ENCODE assay signal across 16 cellular contexts in the genomic region with DNA sequence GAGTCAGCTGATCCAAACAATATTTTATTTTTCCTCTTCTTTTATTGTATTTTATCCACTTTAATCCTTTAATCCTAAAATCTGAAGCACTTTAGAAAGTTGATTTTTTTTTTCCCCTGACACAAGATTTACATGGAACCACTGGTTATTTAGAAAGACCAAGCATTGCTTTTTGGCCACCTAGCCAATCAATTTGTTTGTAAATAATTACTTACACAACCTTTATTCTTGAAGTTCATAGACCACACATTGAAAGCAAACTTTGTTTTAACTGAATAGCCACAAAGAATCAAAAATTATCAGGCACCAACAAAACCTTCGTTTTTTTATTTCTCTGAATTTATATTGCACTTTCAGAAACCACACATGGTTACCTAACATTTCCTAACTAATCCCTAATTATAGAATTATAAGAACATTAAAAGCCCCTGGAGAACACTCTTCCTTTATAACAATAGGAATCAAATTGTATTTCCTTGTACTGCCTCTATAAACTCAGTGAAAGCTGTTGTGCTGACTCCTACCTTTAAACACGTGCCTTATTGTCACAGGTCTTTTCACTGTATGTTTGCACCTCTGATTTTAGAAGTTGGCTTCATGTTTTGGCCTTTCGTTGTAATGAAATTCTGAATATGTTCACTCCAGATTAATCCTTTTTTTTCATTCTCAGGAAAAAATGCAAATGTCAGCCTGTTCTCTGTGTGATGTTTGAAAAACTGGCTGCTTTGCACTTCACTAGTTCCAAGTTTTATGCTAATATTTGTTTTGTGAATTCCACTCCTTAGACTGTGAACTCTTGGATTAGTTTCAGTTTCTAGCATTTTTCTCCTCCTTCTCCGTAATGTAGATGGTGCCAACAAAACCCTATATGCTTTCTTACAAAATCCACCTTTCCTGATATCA.
A peak's percentile ranks its signal among the peaks of the same experiment; 100 is the strongest.
DNase-seq lines count a peak whose midpoint lies in the region; ATAC-seq and TF ChIP-seq lines count a peak whose summit lies in the region.
"Had no signal": no experiment of that assay in that cellular context is flagged by ENCODE, and none has a peak within 500 bp of the region (broad histone marks: within the 10 kb centered on the region; RNA-seq: fewer than 3 reads in every experiment).

No MANE protein-coding gene starts in this region.

- no peak overlapping the region for H3K4me3 Mint-ChIP-seq in activated T-helper 1 cell treated with anti-CD3 and anti-CD28 coated beads, Interleukin-12 subunit alpha, Interleukin-12 subunit beta, Interleukin-2, Interleukin-4 antibody, amounts not matched to agents 30 ng/mL and 10 ng/mL and 1 ng/mL, durations not matched to agents 14 hours and 24 hours and 36 hours

- H3K36me3 Mint-ChIP-seq in activated T-helper 1 cell treated with anti-CD3 and anti-CD28 coated beads, Interleukin-12 subunit alpha, Interleukin-12 subunit beta, Interleukin-2, Interleukin-4 antibody, amounts not matched to agents 30 ng/mL and 10 ng/mL and 1 ng/mL, durations not matched to agents 14 hours and 24 hours and 36 hours (ENCODE audit: low read depth), result no peaks in the 10 kb centered on the region

- no peaks in the 10 kb centered on the region for H3K27me3 Mint-ChIP-seq in activated T-helper 1 cell treated with anti-CD3 and anti-CD28 coated beads, Interleukin-12 subunit alpha, Interleukin-12 subunit beta, Interleukin-2, Interleukin-4 antibody, amounts not matched to agents 30 ng/mL and 10 ng/mL and 1 ng/mL, durations not matched to agents 14 hours and 24 hours and 36 hours (ENCODE audit: insufficient read depth)

- H3K4me2 ChIP-seq in Karpas-422 (ENCODE audit: low read depth, low read length, poor library complexity, severe bottlenecking), result peak overlapping the region; percentile 30

- H3K79me2 ChIP-seq in Karpas-422 (ENCODE audit: low read length), result no peaks in the 10 kb centered on the region

- H3K4me1 Mint-ChIP-seq in activated T-helper 1 cell treated with anti-CD3 and anti-CD28 coated beads, Interleukin-12 subunit alpha, Interleukin-12 subunit beta, Interleukin-2, Interleukin-4 antibody, amounts not matched to agents 30 ng/mL and 10 ng/mL and 1 ng/mL, durations not matched to agents 14 hours and 24 hours and 36 hours (ENCODE audit: low read depth), result no peaks in the 10 kb centered on the region

- H4K20me1 ChIP-seq in Karpas-422 (ENCODE audit: insufficient read depth, low read depth, low read length), result no peaks in the 10 kb centered on the region

- no peak for TF ChIP-seq CTCF in upper lobe of right lung (IDR thresholded peaks at IDR 0.05)

- peak overlapping the region; percentile 87 for H2AFZ ChIP-seq in Karpas-422 (ENCODE audit: low read length)

- H3K36me3 ChIP-seq in Karpas-422 (ENCODE audit: insufficient read depth, low read length), result no peaks in the 10 kb centered on the region; the same call in 1 of the 2 replicates
- no peaks in the 10 kb centered on the region for H3K36me3 ChIP-seq in mucosa of stomach (ENCODE audit: control insufficient read depth, insufficient read depth, low read length)
- H3K36me3 ChIP-seq in upper lobe of right lung, result no peaks in the 10 kb centered on the region
- H3K36me3 ChIP-seq: SJSA1 had no signal

- H3K27me3 ChIP-seq in Karpas-422 (ENCODE audit: low read length), result no peaks in the 10 kb centered on the region
- no peaks in the 10 kb centered on the region for H3K27me3 ChIP-seq in mucosa of stomach (ENCODE audit: control insufficient read depth, insufficient read depth, low read length)
- no peaks in the 10 kb centered on the region for H3K27me3 ChIP-seq in upper lobe of right lung
- H3K27me3 ChIP-seq: SJSA1 had no signal

- peaks cover 7% of the 10 kb centered on the region for H3K9me3 Mint-ChIP-seq in activated T-helper 1 cell treated with anti-CD3 and anti-CD28 coated beads, Interleukin-12 subunit alpha, Interleukin-12 subunit beta, Interleukin-2, Interleukin-4 antibody, amounts not matched to agents 30 ng/mL and 10 ng/mL and 1 ng/mL, durations not matched to agents 14 hours and 24 hours and 36 hours

- no peak overlapping the region for H3K27ac ChIP-seq in Karpas-422 (ENCODE audit: low read length)
- H3K27ac ChIP-seq in upper lobe of right lung, result peak overlapping the region; percentile 17
- H3K27ac ChIP-seq: SJSA1 had no signal

- H3K27ac Mint-ChIP-seq in activated T-helper 1 cell treated with anti-CD3 and anti-CD28 coated beads, Interleukin-12 subunit alpha, Interleukin-12 subunit beta, Interleukin-2, Interleukin-4 antibody, amounts not matched to agents 30 ng/mL and 10 ng/mL and 1 ng/mL, durations not matched to agents 14 hours and 24 hours and 36 hours, result no peak overlapping the region

- H3K9me2 ChIP-seq in Karpas-422 (replicated peaks; ENCODE audit: insufficient read depth, low read length), result no peaks in the 10 kb centered on the region

- H3K9me3 ChIP-seq in Karpas-422 (ENCODE audit: low read length) (peaks cover 7% of the 10 kb centered on the region; the same call in 1 of the 2 replicates), mucosa of stomach (ENCODE audit: control insufficient read depth, low read length) (peaks cover 4% of the 10 kb centered on the region), upper lobe of right lung (no peaks in the 10 kb centered on the region)

- H3K4me3 ChIP-seq in Karpas-422 (ENCODE audit: low read length) (no peak overlapping the region), mucosa of stomach (ENCODE audit: low read length) (peak overlapping the region; percentile 32), upper lobe of right lung (no peak overlapping the region)
- H3K4me3 ChIP-seq: SJSA1 had no signal

- ATAC-seq in left colon (peak; percentile 94), upper lobe of right lung (peak; percentile 75), HG02642 (IDR thresholded peaks at IDR 0.05; ENCODE audit: poor library complexity, unreplicated experiment) (no peak)

- intact Hi-C loops in left colon (cut with DNase I, micrococcal nuclease) (no loop called here), upper lobe of right lung (cut with DNase I) (no loop called here)
- intact Hi-C loops in activated T-helper 1 cell treated with anti-CD3 and anti-CD28 coated beads, Interleukin-12 subunit alpha, Interleukin-12 subunit beta, Interleukin-2, Interleukin-4 antibody, amounts not matched to agents 30 ng/mL and 10 ng/mL and 1 ng/mL, durations not matched to agents 14 hours and 24 hours and 36 hours (cut with micrococcal nuclease), result no loop called here

- H3K9ac ChIP-seq in Karpas-422 (ENCODE audit: low read length) (no peak overlapping the region), mucosa of stomach (ENCODE audit: low read length) (peak overlapping the region; percentile 49)

- H3K4me1 ChIP-seq in Karpas-422 (ENCODE audit: low read length), result peaks cover 4% of the 10 kb centered on the region; the same call in 1 of the 2 replicates
- H3K4me1 ChIP-seq in mucosa of stomach (ENCODE audit: control insufficient read depth, insufficient read depth, low read length), result peaks cover 16% of the 10 kb centered on the region
- no peaks in the 10 kb centered on the region for H3K4me1 ChIP-seq in upper lobe of right lung
- H3K4me1 ChIP-seq: SJSA1 had no signal

- DNase-seq in Karpas-422 (no peak), left colon (no peak), upper lobe of right lung (no peak), SKM-1 (lab: John Stamatoyannopoulos, UW; ENCODE audit: unreplicated experiment) (no peak)
- no peak for DNase-seq in activated T-helper 1 cell treated with anti-CD3 and anti-CD28 coated beads, Interleukin-12 subunit alpha, Interleukin-12 subunit beta, Interleukin-2, Interleukin-4 antibody, amounts not matched to agents 30 ng/mL and 10 ng/mL and 1 ng/mL, durations not matched to agents 14 hours and 24 hours and 36 hours (ENCODE audit: low spot score)
- DNase-seq: DMS153, HCEC 1CT, KBM-7, NCI-H1048, NCI-H1436 treated with DMSO at 0.1 percent for 48 hours, NCI-H2081 treated with DMSO at 0.1 percent for 48 hours, NCI-H510A treated with DMSO at 0.1 percent for 48 hours, NCI-H82 had no signal
